Comparison of ENCODE assay signal across 17 cellular contexts in the genomic region with DNA sequence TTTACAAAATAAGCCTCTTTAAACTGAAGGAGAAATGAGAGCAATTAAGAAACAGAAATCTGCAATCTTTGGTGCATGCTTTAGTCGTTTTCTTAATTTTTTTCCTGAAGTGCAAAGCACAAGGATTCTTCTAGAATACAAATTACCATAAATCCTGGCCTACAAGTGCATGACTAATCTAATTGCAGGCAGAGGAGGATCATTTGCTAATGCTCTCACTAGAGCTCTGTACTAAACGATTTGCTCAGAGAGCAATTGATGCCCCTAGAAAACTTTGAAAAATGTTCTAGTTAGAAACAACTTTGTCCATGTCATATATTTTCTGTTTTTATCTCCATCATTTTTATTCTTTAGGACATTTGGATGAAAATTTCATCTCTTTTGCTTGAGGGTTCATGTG.
DNase-seq lines count a peak whose midpoint lies in the region; TF ChIP-seq lines count a peak whose summit lies in the region.
"Had no signal": no experiment of that assay in that cellular context is flagged by ENCODE, and none has a peak within 500 bp of the region (broad histone marks: within the 10 kb centered on the region; RNA-seq: fewer than 3 reads in every experiment).

No MANE protein-coding gene starts in this region.

- POLR2A ChIA-PET in A673 (lab: Charles Lee; ENCODE audit: low non-redundant PET): no interaction called here

- H3K27me3 ChIP-seq in A673 (replicated peaks; ENCODE audit: insufficient read depth, low read depth, low read length, poor library complexity): peaks cover 3% of the 10 kb centered on the region
- H3K27me3 ChIP-seq in SJCRH30: no peaks in the 10 kb centered on the region
- no peaks in the 10 kb centered on the region for H3K27me3 ChIP-seq in thyroid gland
- H3K27me3 ChIP-seq: BLaER1 treated with 17β-estradiol and CSF1 and Interleukin-3, amounts not matched to agents 10 nM and 100 nM had no signal

- no peaks in the 10 kb centered on the region for H3K36me3 ChIP-seq in A673 (ENCODE audit: insufficient read depth, low read length, poor library complexity, severe bottlenecking)
- H3K36me3 ChIP-seq in SJCRH30: no peaks in the 10 kb centered on the region
- no peaks in the 10 kb centered on the region for H3K36me3 ChIP-seq in thyroid gland
- H3K36me3 ChIP-seq: BLaER1 treated with 17β-estradiol and CSF1 and Interleukin-3, amounts not matched to agents 10 nM and 100 nM had no signal

- H3K27ac ChIP-seq in A673 (ENCODE audit: low read depth, low read length, poor library complexity, severe bottlenecking) (no peak overlapping the region), SJCRH30 (peak overlapping the region; percentile 60), thyroid gland (no peak overlapping the region)
- H3K27ac ChIP-seq: BLaER1 treated with 17β-estradiol and CSF1 and Interleukin-3, amounts not matched to agents 10 nM and 100 nM; C4-2B had no signal

- CTCF ChIA-PET in A673 (lab: Charles Lee): no interaction called here

- TF ChIP-seq CTCF in A673 (conservative IDR thresholded peaks at IDR 0.05; ENCODE audit: low read depth, low read length) (no peak), thyroid gland (IDR thresholded peaks at IDR 0.05) (no peak)

- WGBS in thyroid gland, 2 donors: 42 to 45% methylated on average over 2 of the region's 2 CpGs

- BruUV-seq in A673 (replicated peaks; lab: Mats Ljungman, UMichigan): no TSS peak

- DNase-seq in NCI-H82 (lab: John Stamatoyannopoulos, UW) (peak; percentile 18), NCI-H82 treated with DMSO at 0.1 percent for 48 hours (lab: John Stamatoyannopoulos, UW; ENCODE audit: unreplicated experiment) (no peak), A673 (ENCODE audit: low spot score) (peak; percentile 22), SJCRH30 (peak in 1 of 2 experiments; percentile 54), putamen (ENCODE audit: low spot score) (peak; percentile 61), thyroid gland (no peak)
- DNase-seq in effector CD8-positive, alpha-beta T cell (lab: John Stamatoyannopoulos, UW): no peak
- DNase-seq: 8988T; AML-193; Caco-2; Calu3; CD4-positive, alpha-beta T cell; CD8-positive, alpha-beta T cell; DMS79 treated with DMSO at 0.1 percent for 48 hours; GF-D8 had no signal

- no peaks in the 10 kb centered on the region for H3K9me3 ChIP-seq in A673 (ENCODE audit: low read depth, low read length, poor library complexity, severe bottlenecking)
- no peaks in the 10 kb centered on the region for H3K9me3 ChIP-seq in SJCRH30 (replicated peaks)
- H3K9me3 ChIP-seq in thyroid gland: no peaks in the 10 kb centered on the region
- H3K9me3 ChIP-seq: BLaER1 treated with 17β-estradiol and CSF1 and Interleukin-3, amounts not matched to agents 10 nM and 100 nM; Caco-2 had no signal

- TF ChIP-seq POLR2A in thyroid gland (IDR thresholded peaks at IDR 0.05): no peak

- intact Hi-C loops in A673 (cut with micrococcal nuclease; ENCODE audit: unreplicated experiment): no loop called here
- intact Hi-C loops in thyroid gland (cut with DNase I): no loop called here

- H3K4me3 ChIP-seq in A673 (ENCODE audit: low read depth, low read length, poor library complexity, severe bottlenecking): no peak overlapping the region
- H3K4me3 ChIP-seq in SJCRH30: no peak overlapping the region
- no peak overlapping the region for H3K4me3 ChIP-seq in thyroid gland (replicated peaks in 1 of 3)
- H3K4me3 ChIP-seq: BLaER1 treated with 17β-estradiol and CSF1 and Interleukin-3, amounts not matched to agents 10 nM and 100 nM had no signal

- H3K4me1 ChIP-seq in A673 (ENCODE audit: insufficient read depth, low read length, poor library complexity, severe bottlenecking): peaks cover 7% of the 10 kb centered on the region
- H3K4me1 ChIP-seq in SJCRH30: peaks cover 22% of the 10 kb centered on the region
- H3K4me1 ChIP-seq in thyroid gland: no peaks in the 10 kb centered on the region
- H3K4me1 ChIP-seq: BLaER1 treated with 17β-estradiol and CSF1 and Interleukin-3, amounts not matched to agents 10 nM and 100 nM; Caco-2 had no signal

Comparison
In these comparisons a context has a peak if more than half of its experiments do, and no peak if none do; other contexts are left out.
1. DNase-seq: peak in NCI-H82 (single experiment), A673 (single experiment) and putamen (single experiment); none in NCI-H82 treated with DMSO at 0.1 percent for 48 hours (single experiment), effector CD8-positive, alpha-beta T cell (single experiment) and thyroid gland (0 of 2).